Comparison of ENCODE assay signal across 1 cellular context in genomic region chr3:115146032-115146417, GRCh38.
TF ChIP-seq lines count a peak whose summit lies in the region.

No MANE protein-coding gene starts in this region.

TF ChIP-seq in SK-N-SH, 30 proteins besides CTCF, POLR2A, EP300 and RAD21 (continued from another document):
- TF ChIP-seq IRF3 (IDR thresholded peaks at IDR 0.05; ENCODE audit: low read depth, low read length): no peak
- no peak for TF ChIP-seq ZBTB33 (IDR thresholded peaks at IDR 0.05; ENCODE audit: borderline replicate concordance, low read depth)
